In genomic region chr4:76028242-76028859, GRCh38 we compare ENCODE assay signal across 8 cellular contexts. TPM values are rescaled to one million over a fixed set of nuclear protein-coding genes. Genes with fewer than 3 reads are reported as not detected.
DNase-seq lines count a peak whose midpoint lies in the region; ATAC-seq, FAIRE-seq and TF ChIP-seq lines count a peak whose summit lies in the region.

No MANE protein-coding gene starts in this region.

- H3K79me2 ChIP-seq in OCI-LY3 (ENCODE audit: low read length): 0 out of 2 replicates have a peak, but pooled peaks cover under 1% of the 10 kb centered on the region

- H3K9ac ChIP-seq in OCI-LY3 (ENCODE audit: low read length): peak overlapping the region; percentile 63

- peak; percentile 41 for FAIRE-seq in endometrium (lab: Jason Lieb, UNC)

- peak; percentile 38 for DNase-seq in KG1 (lab: John Stamatoyannopoulos, UW)
- no peak for DNase-seq in psoas muscle
- DNase-seq in NCI-H1694 (lab: John Stamatoyannopoulos, UW): no peak
- no peak for DNase-seq in SK-N-DZ (ENCODE audit: low spot score)
- no peak for DNase-seq in ureter (ENCODE audit: low spot score)

- H3K36me3 ChIP-seq in OCI-LY3 (replicated peaks; ENCODE audit: low read depth, low read length) (no peaks in the 10 kb centered on the region), psoas muscle (ENCODE audit: insufficient read depth in 1 of 2, low read depth in 1 of 2) (no peaks in the 10 kb centered on the region)

- peaks cover 42% of the 10 kb centered on the region for H3K4me1 ChIP-seq in OCI-LY3 (ENCODE audit: low read length)
- H3K4me1 ChIP-seq in psoas muscle: no peaks in the 10 kb centered on the region

- peak overlapping the region; percentile 57 for H3K4me3 ChIP-seq in OCI-LY3 (ENCODE audit: low read length)
- H3K4me3 ChIP-seq in psoas muscle: peak overlapping the region; percentile 46

- WGBS in psoas muscle, 3 donors: 23 to 33% (median 28%) methylated on average over 8 of the region's 8 CpGs

- H3K4me2 ChIP-seq in OCI-LY3 (ENCODE audit: low read length): peak overlapping the region; percentile 79

- no peaks in the 10 kb centered on the region for H4K20me1 ChIP-seq in OCI-LY3 (ENCODE audit: insufficient read depth, low read length)

- ATAC-seq in psoas muscle (no peak), GM19395 (IDR thresholded peaks at IDR 0.05; ENCODE audit: unreplicated experiment) (no peak)

- H3K27me3 ChIP-seq in OCI-LY3 (ENCODE audit: low read depth, low read length) (no peaks in the 10 kb centered on the region), psoas muscle (ENCODE audit: insufficient read depth in 3 of 3, low read length in 2 of 3) (no peaks in the 10 kb centered on the region)

- peak overlapping the region; percentile 95 for H2AFZ ChIP-seq in OCI-LY3 (ENCODE audit: low read depth, low read length)

- H3K27ac ChIP-seq in OCI-LY3 (ENCODE audit: low read length): peak overlapping the region; percentile 45
- H3K27ac ChIP-seq in psoas muscle: no peak overlapping the region

- H3K9me3 ChIP-seq in OCI-LY3 (ENCODE audit: insufficient read depth, low read length) (no peaks in the 10 kb centered on the region), psoas muscle (no peaks in the 10 kb centered on the region)

- TF ChIP-seq CTCF in OCI-LY3 (IDR thresholded peaks at IDR 0.05; ENCODE audit: low read depth, low read length): no peak
- no peak for TF ChIP-seq CTCF in psoas muscle (IDR thresholded peaks at IDR 0.05)

- intact Hi-C loops in psoas muscle (cut with DNase I): no loop called here

RNA-seq across cellular contexts. Expression of gene CXCL10, which starts 5.1 kb away (rescaled TPM):
- 1 to 10 TPM in 1 of 4 donors, under 1 TPM in 2, not detected in 1; 0.29 to 1.5 (median 0.32) TPM for total RNA-seq in psoas muscle
- under 1 TPM; 0.06 to 0.17 (median 0.16) TPM for polyA plus RNA-seq in psoas muscle
- not detected in 2 replicates for polyA plus RNA-seq in SK-N-DZ (2014; cell fraction: cytosol; rRNA removed)
- not detected in 2 replicates for polyA plus RNA-seq in SK-N-DZ (2014; cell fraction: nucleus; rRNA removed)
- total RNA-seq in ureter: 0.34 TPM

RNA-seq across cellular contexts. Expression of gene CXCL11, which starts 7.5 kb away (rescaled TPM):
- total RNA-seq in psoas muscle (under 1 TPM in 1 of 4 donors, not detected in 3; 0.37 TPM), ureter (0.31 TPM)
- under 1 TPM in 2 of 3 donors, not detected in 1; 0.03 to 0.15 TPM for polyA plus RNA-seq in psoas muscle
- not detected in 2 replicates for polyA plus RNA-seq in SK-N-DZ (2014; cell fraction: cytosol; rRNA removed)
- not detected in 2 replicates for polyA plus RNA-seq in SK-N-DZ (2014; cell fraction: nucleus; rRNA removed)

RNA-seq across cellular contexts. Expression of gene CXCL9, which starts 21.0 kb away (rescaled TPM):
- total RNA-seq in psoas muscle: under 1 TPM; 0.10 to 0.51 (median 0.44) TPM
- polyA plus RNA-seq in psoas muscle: under 1 TPM; 0.03 to 0.14 (median 0.11) TPM
- polyA plus RNA-seq in SK-N-DZ (2014; cell fraction: cytosol; rRNA removed): not detected in 2 replicates
- not detected in 2 replicates for polyA plus RNA-seq in SK-N-DZ (2014; cell fraction: nucleus; rRNA removed)
- 1.2 TPM for total RNA-seq in ureter

RNA-seq across cellular contexts. Expression of gene SDAD1, which starts 37.6 kb away (rescaled TPM):
- total RNA-seq in psoas muscle (10 to 100 TPM; 27.0 to 44.3 (median 30.7) TPM), ureter (75.1 TPM)
- polyA plus RNA-seq in psoas muscle: 10 to 100 TPM; 18.6 to 34.6 (median 21.5) TPM
- 44.7 and 45.7 TPM in 2 replicates for polyA plus RNA-seq in SK-N-DZ (2014; cell fraction: cytosol; rRNA removed)
- polyA plus RNA-seq in SK-N-DZ (2014; cell fraction: nucleus; rRNA removed): 31.2 and 43.5 TPM in 2 replicates

RNA-seq across cellular contexts. Expression of gene ART3, which starts 46.2 kb away (rescaled TPM):
- total RNA-seq in psoas muscle: 100 to 1,000 TPM in 3 of 4 donors, 10 to 100 TPM in 1; 64.6 to 218 (median 138) TPM
- polyA plus RNA-seq in psoas muscle: 100 to 1,000 TPM in 2 of 3 donors, 10 to 100 TPM in 1; 33.1 to 199 (median 108) TPM
- not detected in 2 replicates for polyA plus RNA-seq in SK-N-DZ (2014; cell fraction: cytosol; rRNA removed)
- not detected in 2 replicates for polyA plus RNA-seq in SK-N-DZ (2014; cell fraction: nucleus; rRNA removed)
- total RNA-seq in ureter: not detected
